16 cellular contexts compared by ENCODE assay signal in genomic region chr19:50173144-50173543, GRCh38. TPM values are rescaled to one million over a fixed set of nuclear protein-coding genes. Genes with fewer than 3 reads are reported as not detected.
A peak's percentile ranks its signal among the peaks of the same experiment; 100 is the strongest.
DNase-seq lines count a peak whose midpoint lies in the region; ATAC-seq and TF ChIP-seq lines count a peak whose summit lies in the region.
"Had no signal": no experiment of that assay in that cellular context is flagged by ENCODE, and none has a peak within 500 bp of the region (broad histone marks: within the 10 kb centered on the region; RNA-seq: fewer than 3 reads in every experiment).

No MANE protein-coding gene starts in this region.

- no peaks in the 10 kb centered on the region for H3K9me3 ChIP-seq in Peyer's patch
- H3K9me3 ChIP-seq: gastroesophageal sphincter, vagina had no signal

- DNase-seq in stimulated activated CD4-positive, alpha-beta T cell treated with anti-CD3 and anti-CD28 coated beads, Interleukin-15, amount 100 ng/mL, for 24 hours: peak; percentile 3
- no peak for DNase-seq in stimulated activated CD4-positive, alpha-beta T cell treated with anti-CD3 and anti-CD28 coated beads, Interleukin-12 subunit alpha, Interleukin-12 subunit beta, amount 100 ng/mL, for 4 hours
- DNase-seq in Peyer's patch: peak in 2 of 3 donors; percentile 83
- peak; percentile 70 to 90 for DNase-seq in left colon
- peak; percentile 58 for DNase-seq in ureter (ENCODE audit: low spot score)
- DNase-seq in NCI-H1417 treated with DMSO at 0.1 percent for 48 hours (lab: John Stamatoyannopoulos, UW): no peak
- no peak for DNase-seq in NCI-H446 treated with DMSO at 0.1 percent for 48 hours (lab: John Stamatoyannopoulos, UW)
- DNase-seq: activated CD4-positive, CD25-positive, alpha-beta regulatory T cell treated with anti-CD3 and anti-CD28 coated beads, Interleukin-2, amount 50 U/mL, for 72 hours; activated gamma-delta T cell; GOT3; SW 1271 had no signal

- TF ChIP-seq POLR2A in Peyer's patch (IDR thresholded peaks at IDR 0.05): peak in 1 of 2 donors; percentile 77

- no peaks in the 10 kb centered on the region for H3K27me3 ChIP-seq in Peyer's patch
- H3K27me3 ChIP-seq: vagina had no signal

- H3K36me3 ChIP-seq in Peyer's patch: no peaks in the 10 kb centered on the region
- H3K36me3 ChIP-seq: gastroesophageal sphincter, vagina had no signal

- ATAC-seq in left colon: peak; percentile 94
- ATAC-seq in HG02678 (IDR thresholded peaks at IDR 0.05; ENCODE audit: unreplicated experiment): no peak
- ATAC-seq: gastroesophageal sphincter had no signal

- intact Hi-C loops in left colon (cut with DNase I, micrococcal nuclease): no loop called here

- H3K4me1 ChIP-seq in Peyer's patch: peaks cover 0 to 13% (median 0%) of the 10 kb centered on the region in 4 donors
- H3K4me1 ChIP-seq: gastroesophageal sphincter, vagina had no signal

- no peak for TF ChIP-seq CTCF in Peyer's patch (IDR thresholded peaks at IDR 0.05)

- peak overlapping the region in 1 of 4 donors; percentile 5 for H3K4me3 ChIP-seq in Peyer's patch
- H3K4me3 ChIP-seq: gastroesophageal sphincter, vagina had no signal

- peak overlapping the region in 3 of 4 donors; percentile 71 to 89 (median 86) for H3K27ac ChIP-seq in Peyer's patch
- H3K27ac ChIP-seq: gastroesophageal sphincter, vagina had no signal

RNA-seq across cellular contexts. Expression of gene IZUMO2, which starts 10.1 kb away (rescaled TPM):
- total RNA-seq in Peyer's patch (not detected), left colon (not detected), ureter (not detected)
- total RNA-seq: gastroesophageal sphincter, LHCN-M2, pulmonary artery endothelial cell, vagina had no signal

RNA-seq across cellular contexts. Expression of gene MYH14, which starts 30.3 kb away (rescaled TPM):
- 100 to 1,000 TPM; 139 to 475 (median 333) TPM for total RNA-seq in Peyer's patch
- 100 to 1,000 TPM; 455 to 653 TPM for total RNA-seq in left colon
- 134 TPM for total RNA-seq in ureter
- total RNA-seq: LHCN-M2, pulmonary artery endothelial cell had no signal

Comparison
In these comparisons a context has a peak if more than half of its experiments do, and no peak if none do; other contexts are left out.
1. DNase-seq: peak in stimulated activated CD4-positive, alpha-beta T cell treated with anti-CD3 and anti-CD28 coated beads, Interleukin-15, amount 100 ng/mL, for 24 hours (single experiment), Peyer's patch (2 of 3), left colon (2 of 2) and ureter (single experiment); none in stimulated activated CD4-positive, alpha-beta T cell treated with anti-CD3 and anti-CD28 coated beads, Interleukin-12 subunit alpha, Interleukin-12 subunit beta, amount 100 ng/mL, for 4 hours (single experiment), NCI-H1417 treated with DMSO at 0.1 percent for 48 hours (single experiment) and NCI-H446 treated with DMSO at 0.1 percent for 48 hours (single experiment).